30 cellular contexts compared by ENCODE assay signal in genomic region chr4:161097821-161098220, GRCh38.
"Had no signal": no experiment of that assay in that cellular context is flagged by ENCODE, and none has a peak within 500 bp of the region (broad histone marks: within the 10 kb centered on the region; RNA-seq: fewer than 3 reads in every experiment).

No MANE protein-coding gene starts in this region.

- H3K4me1 ChIP-seq: adrenal gland, body of pancreas, esophagus muscularis mucosa, foreskin keratinocyte, gastrocnemius medialis, heart left ventricle had no signal

- H3K27ac ChIP-seq: adrenal gland, body of pancreas, esophagus muscularis mucosa, foreskin keratinocyte, gastrocnemius medialis, heart left ventricle, WERI-Rb-1 had no signal

- H3K36me3 ChIP-seq: adrenal gland, esophagus muscularis mucosa, gastrocnemius medialis, heart left ventricle, WERI-Rb-1 had no signal

- H3K4me3 ChIP-seq: adrenal gland, body of pancreas, esophagus muscularis mucosa, gastrocnemius medialis, heart left ventricle had no signal

- H3K27me3 ChIP-seq: adrenal gland, body of pancreas, esophagus muscularis mucosa, foreskin keratinocyte, gastrocnemius medialis, heart left ventricle had no signal

- H3K9me3 ChIP-seq: adrenal gland, body of pancreas, esophagus muscularis mucosa, gastrocnemius medialis, heart left ventricle had no signal

- DNase-seq: activated B cell treated with CpG ODN at 0.5 μM for 24 hours; activated CD4-positive, alpha-beta T cell treated with anti-CD3 and anti-CD28 coated beads for 48 hours; activated CD4-positive, alpha-beta T cell treated with anti-CD3 and anti-CD28 coated beads, Interleukin-2, amount 50 U/mL, for 1 hour; activated CD4-positive, alpha-beta T cell treated with anti-CD3 and anti-CD28 coated beads, Interleukin-2, amount 50 U/mL, for 48 hours; activated CD8-positive, alpha-beta memory T cell treated with anti-CD3 and anti-CD28 coated beads for 24 hours; activated CD8-positive, alpha-beta T cell treated with anti-CD3 and anti-CD28 coated beads for 36 hours; activated effector memory CD4-positive, alpha-beta T cell treated with Interleukin-2 at 50 U/mL for 16 hours; activated gamma-delta T cell treated with Interleukin-2 at 50 U/mL for 16 hours; activated naive CD4-positive, alpha-beta T cell treated with anti-CD3 and anti-CD28 coated beads for 36 hours; activated naive CD8-positive, alpha-beta T cell treated with anti-CD3 and anti-CD28 coated beads for 36 hours; activated naive CD8-positive, alpha-beta T cell treated with anti-CD3 and anti-CD28 coated beads, Interleukin-2, amount 50 U/mL, for 24 hours; activated T-cell treated with anti-CD3 and anti-CD28 coated beads, Interleukin-2, amount 50 U/mL, for 4 hours; adrenal gland; amygdala; aorta; body of pancreas; caudate nucleus; cortex of kidney; dermis blood vessel endothelial cell; effector CD4-positive, alpha-beta T cell; effector memory CD8-positive, alpha-beta T cell; erythroblast; foreskin keratinocyte; gastrocnemius medialis; glutamatergic neuron; heart left ventricle; T-helper 17 cell; T1000; WERI-Rb-1 had no signal
